ENCODE assay signal across 1 cellular context in genomic region chr19:2782936-2783780, GRCh38.
A peak's percentile ranks its signal among the peaks of the same experiment; 100 is the strongest.
TF ChIP-seq lines count a peak whose summit lies in the region.

Gene SGTA, minus strand, starts transcription at chr19:2783273. Its CDS starts 14,205 bp downstream, at chr19:2769068.

TF ChIP-seq in HepG2, 621 proteins besides CTCF, POLR2A, EP300 and RAD21 (continued from another document and continues in another):
- TF ChIP-seq MED8 (CRISPR knock-in tag; IDR thresholded peaks at IDR 0.05; ENCODE audit: insufficient replicate concordance), result no peak
- TF ChIP-seq FOXC1 (CRISPR knock-in tag; IDR thresholded peaks at IDR 0.05; ENCODE audit: borderline replicate concordance), result peak; percentile 99
- peak; percentile 96 for TF ChIP-seq ZNF777 (CRISPR knock-in tag; IDR thresholded peaks at IDR 0.05)
- TF ChIP-seq ZNF512B (CRISPR knock-in tag; IDR thresholded peaks at IDR 0.05; ENCODE audit: borderline replicate concordance), result no peak
- peak; percentile 69 for TF ChIP-seq DRAP1 (CRISPR knock-in tag; IDR thresholded peaks at IDR 0.05)
- peak; percentile 91 for TF ChIP-seq ZFP91 (CRISPR knock-in tag; IDR thresholded peaks at IDR 0.05; ENCODE audit: borderline replicate concordance)
- no peak for TF ChIP-seq KAT2B (IDR thresholded peaks at IDR 0.05; ENCODE audit: borderline replicate concordance, low read depth, low read length)
- TF ChIP-seq SRF (IDR thresholded peaks at IDR 0.05; ENCODE audit: low read depth, low read length), result no peak
- 0 out of 2 replicates have a peak, but pooled peaks have one; percentile 51 for TF ChIP-seq JUND (CRISPR knock-in tag; IDR thresholded peaks at IDR 0.05)
- TF ChIP-seq ZNF580 (CRISPR knock-in tag; IDR thresholded peaks at IDR 0.05; ENCODE audit: borderline replicate concordance, low read depth), result peak; percentile 93
- TF ChIP-seq RFXAP (CRISPR knock-in tag; IDR thresholded peaks at IDR 0.05; ENCODE audit: borderline replicate concordance), result peak; percentile 94; the same call in 1 of the 2 replicates
- TF ChIP-seq AHDC1 (CRISPR knock-in tag; IDR thresholded peaks at IDR 0.05; ENCODE audit: borderline replicate concordance), result 0 out of 2 replicates have a peak, but pooled peaks have one; percentile 14
- no peak for TF ChIP-seq ZNF703 (CRISPR knock-in tag; IDR thresholded peaks at IDR 0.05; ENCODE audit: borderline replicate concordance)
- TF ChIP-seq ZNF496 (CRISPR knock-in tag; IDR thresholded peaks at IDR 0.05; ENCODE audit: insufficient replicate concordance), result no peak
- peak; percentile 88 for TF ChIP-seq ZHX2 (IDR thresholded peaks at IDR 0.05; ENCODE audit: low read depth)
- TF ChIP-seq ZHX2 (CRISPR knock-in tag; IDR thresholded peaks at IDR 0.05; ENCODE audit: borderline replicate concordance), result peak; percentile 95
- no peak for TF ChIP-seq RORA (CRISPR knock-in tag; IDR thresholded peaks at IDR 0.05)
- peak; percentile 81; the same call in 1 of the 2 replicates for TF ChIP-seq ARHGAP35 (CRISPR knock-in tag; IDR thresholded peaks at IDR 0.05; ENCODE audit: borderline replicate concordance)
- TF ChIP-seq ZNF615 (CRISPR knock-in tag; IDR thresholded peaks at IDR 0.05; ENCODE audit: borderline replicate concordance), result peak; percentile 78; the same call in 1 of the 2 replicates
- no peak for TF ChIP-seq PCBP2 (optimal IDR thresholded peaks at IDR 0.05; ENCODE audit: low read depth, low read length, poor library complexity, severe bottlenecking)
- 0 out of 2 replicates have a peak, but pooled peaks have one; percentile 9 for TF ChIP-seq ZNF296 (CRISPR knock-in tag; conservative IDR thresholded peaks at IDR 0.05)
- TF ChIP-seq ZNF230 (CRISPR knock-in tag; IDR thresholded peaks at IDR 0.05), result peak; percentile 92
- no peak for TF ChIP-seq NFRKB (IDR thresholded peaks at IDR 0.05)
- peak; percentile 73 for TF ChIP-seq ZNF503 (CRISPR knock-in tag; IDR thresholded peaks at IDR 0.05)
- TF ChIP-seq NFYB (CRISPR knock-in tag; IDR thresholded peaks at IDR 0.05), result peak; percentile 60
- TF ChIP-seq ZSCAN30 (CRISPR knock-in tag; IDR thresholded peaks at IDR 0.05), result no peak
- peak; percentile 94 for TF ChIP-seq U2AF2 (IDR thresholded peaks at IDR 0.05; ENCODE audit: low read depth, low read length)
- TF ChIP-seq ELF3 (CRISPR knock-in tag; IDR thresholded peaks at IDR 0.05), result peak; percentile 90
- TF ChIP-seq GLI4 (CRISPR knock-in tag; IDR thresholded peaks at IDR 0.05; ENCODE audit: borderline replicate concordance), result no peak
- TF ChIP-seq ATF6 (CRISPR knock-in tag; conservative IDR thresholded peaks at IDR 0.05), result peak; percentile 75; the same call in 1 of the 2 replicates
- peak; percentile 100 for TF ChIP-seq USF2 (IDR thresholded peaks at IDR 0.05; ENCODE audit: low read depth, low read length)
- TF ChIP-seq USF2 (CRISPR knock-in tag; IDR thresholded peaks at IDR 0.05; ENCODE audit: borderline replicate concordance), result peak; percentile 99
- 0 out of 2 replicates have a peak, but pooled peaks have one; percentile 38 for TF ChIP-seq DNMT1 (CRISPR knock-in tag; IDR thresholded peaks at IDR 0.05)
